Comparison of ENCODE assay signal across 1 cellular context in the genomic region with DNA sequence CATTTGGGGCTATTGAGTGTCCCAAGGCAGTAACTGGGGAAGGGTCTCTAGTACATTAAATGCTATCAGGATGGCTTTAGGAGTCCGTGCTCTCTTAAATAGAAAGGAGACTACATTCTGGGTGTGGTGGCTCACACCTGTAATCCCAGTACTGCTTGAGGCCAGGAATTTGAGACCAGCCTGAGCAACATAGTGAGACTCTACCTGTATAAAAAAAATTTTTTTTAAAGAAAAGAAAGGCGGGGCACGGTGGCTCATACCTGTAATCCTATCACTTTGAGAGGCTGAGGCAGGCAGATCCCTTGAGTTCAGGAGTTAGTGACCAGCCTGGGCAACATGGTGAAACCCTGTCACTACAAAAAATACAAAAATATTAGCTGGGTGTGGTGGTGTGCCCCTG.
TF ChIP-seq lines count a peak whose summit lies in the region.

No MANE protein-coding gene starts in this region.

TF ChIP-seq in IMR-90, 13 proteins besides CTCF, POLR2A, EP300 and RAD21 (continued from another document):
- no peak for TF ChIP-seq USF2 (IDR thresholded peaks at IDR 0.05; ENCODE audit: low read depth, low read length)
- no peak for TF ChIP-seq MXI1 (IDR thresholded peaks at IDR 0.05; ENCODE audit: borderline replicate concordance, low read depth, low read length)
- no peak for TF ChIP-seq MAFK (IDR thresholded peaks at IDR 0.05; ENCODE audit: low read depth, low read length)
- TF ChIP-seq CHD1 (IDR thresholded peaks at IDR 0.05; ENCODE audit: low read depth, low read length), result no peak
- no peak for TF ChIP-seq CEBPB (IDR thresholded peaks at IDR 0.05; ENCODE audit: low read depth, low read length)
- TF ChIP-seq FOS (IDR thresholded peaks at IDR 0.05; ENCODE audit: low read depth, low read length), result no peak
- TF ChIP-seq RCOR1 (IDR thresholded peaks at IDR 0.05; ENCODE audit: insufficient replicate concordance, low read length), result no peak
- TF ChIP-seq MAZ (IDR thresholded peaks at IDR 0.05; ENCODE audit: borderline replicate concordance, low read depth, low read length), result no peak
- no peak for TF ChIP-seq NFE2L2 (IDR thresholded peaks at IDR 0.05; ENCODE audit: low read depth, low read length)
